ENCODE assay signal across 19 cellular contexts in genomic region chrX:937391-937790, GRCh38.
"Had no signal": no experiment of that assay in that cellular context is flagged by ENCODE, and none has a peak within 500 bp of the region (broad histone marks: within the 10 kb centered on the region; RNA-seq: fewer than 3 reads in every experiment).

No MANE protein-coding gene starts in this region.

- H3K4me3 Mint-ChIP-seq: naive thymus-derived CD4-positive, alpha-beta T cell; neural crest cell; stimulated activated naive B cell treated with anti-CD40 and anti-IgM and Interleukin-4, amounts not matched to agents 10 μg/mL and 1 μg/mL and 100 μg/mL, for 72 hours; stimulated activated naive CD8-positive, alpha-beta T cell treated with anti-CD3 and anti-CD28 coated beads, Interleukin-15, amount 100 ng/mL, for 72 hours had no signal

- ATAC-seq: foreskin keratinocyte; left cardiac atrium; left ventricle myocardium superior; naive thymus-derived CD4-positive, alpha-beta T cell; psoas muscle; sciatic nerve; stimulated activated naive B cell treated with anti-CD40 and anti-IgM and Interleukin-4, amounts not matched to agents 10 μg/mL and 1 μg/mL and 100 μg/mL, for 72 hours; stimulated activated naive CD8-positive, alpha-beta T cell treated with anti-CD3 and anti-CD28 coated beads, Interleukin-15, amount 100 ng/mL, for 72 hours; upper lobe of right lung had no signal

- H3K9me3 Mint-ChIP-seq: neural crest cell; stimulated activated naive B cell treated with anti-CD40 and anti-IgM and Interleukin-4, amounts not matched to agents 10 μg/mL and 1 μg/mL and 100 μg/mL, for 72 hours; stimulated activated naive CD8-positive, alpha-beta T cell treated with anti-CD3 and anti-CD28 coated beads, Interleukin-15, amount 100 ng/mL, for 72 hours had no signal

- H3K27ac Mint-ChIP-seq: naive thymus-derived CD4-positive, alpha-beta T cell; stimulated activated naive B cell treated with anti-CD40 and anti-IgM and Interleukin-4, amounts not matched to agents 10 μg/mL and 1 μg/mL and 100 μg/mL, for 72 hours; stimulated activated naive CD8-positive, alpha-beta T cell treated with anti-CD3 and anti-CD28 coated beads, Interleukin-15, amount 100 ng/mL, for 72 hours had no signal

- DNase-seq: effector memory CD4-positive, alpha-beta T cell; esophagus squamous epithelium; foreskin keratinocyte; kidney; left cardiac atrium; left ventricle myocardium superior; mesenchymal stem cell; naive thymus-derived CD4-positive, alpha-beta T cell; nucleus accumbens; psoas muscle; retina; stimulated activated CD4-positive, alpha-beta T cell treated with anti-CD3 and anti-CD28 coated beads, Interleukin-2, amount 100 ng/mL, for 24 hours; stimulated activated CD4-positive, alpha-beta T cell treated with anti-CD3 and anti-CD28 coated beads, Interleukin-4, amount 100 ng/mL, for 4 hours; stimulated activated naive B cell treated with anti-CD40 and anti-IgM and Interleukin-4, amounts not matched to agents 10 μg/mL and 1 μg/mL and 100 μg/mL, for 72 hours; stimulated activated naive CD8-positive, alpha-beta T cell treated with anti-CD3 and anti-CD28 coated beads, Interleukin-15, amount 100 ng/mL, for 72 hours; testis; upper lobe of right lung had no signal

- H3K4me1 Mint-ChIP-seq: neural crest cell; stimulated activated naive B cell treated with anti-CD40 and anti-IgM and Interleukin-4, amounts not matched to agents 10 μg/mL and 1 μg/mL and 100 μg/mL, for 72 hours; stimulated activated naive CD8-positive, alpha-beta T cell treated with anti-CD3 and anti-CD28 coated beads, Interleukin-15, amount 100 ng/mL, for 72 hours had no signal

- H3K36me3 Mint-ChIP-seq: naive thymus-derived CD4-positive, alpha-beta T cell; stimulated activated naive B cell treated with anti-CD40 and anti-IgM and Interleukin-4, amounts not matched to agents 10 μg/mL and 1 μg/mL and 100 μg/mL, for 72 hours had no signal
